Comparison of ENCODE assay signal across 8 cellular contexts in the genomic region with DNA sequence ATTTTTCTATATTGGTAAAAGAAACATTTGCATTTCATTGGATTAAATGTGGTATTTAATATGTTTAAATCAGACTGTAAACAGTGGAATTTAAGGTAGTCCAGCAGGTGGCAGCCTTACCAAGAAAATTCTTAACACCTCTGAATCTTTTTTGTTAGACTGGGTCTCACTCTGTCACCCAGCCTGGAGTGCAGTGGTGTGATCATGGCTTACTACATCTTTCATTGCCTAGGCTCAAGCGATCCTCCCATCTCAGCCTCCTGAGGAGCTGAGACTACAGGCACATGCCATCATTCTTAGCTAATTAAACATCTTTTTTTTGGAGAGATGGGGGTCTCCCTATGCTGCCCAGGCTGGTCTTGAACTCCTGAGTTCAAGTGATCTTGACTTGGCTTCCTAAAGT.
A peak's percentile ranks its signal among the peaks of the same experiment; 100 is the strongest.
DNase-seq lines count a peak whose midpoint lies in the region; ATAC-seq and TF ChIP-seq lines count a peak whose summit lies in the region.

No MANE protein-coding gene starts in this region.

- peak; percentile 64 for TF ChIP-seq CTCF in lower lobe of right lung (IDR thresholded peaks at IDR 0.05)

- no peaks in the 10 kb centered on the region for H3K9me3 Mint-ChIP-seq in stimulated activated naive CD8-positive, alpha-beta T cell treated with anti-CD3 and anti-CD28 coated beads, Interleukin-15, amount 100 ng/mL, for 72 hours

- H3K27ac ChIP-seq in lower lobe of right lung: no peak overlapping the region

- no peak overlapping the region for H3K4me3 ChIP-seq in lower lobe of right lung

- H3K36me3 ChIP-seq in lower lobe of right lung: no peaks in the 10 kb centered on the region

- H3K27ac Mint-ChIP-seq in stimulated activated naive CD8-positive, alpha-beta T cell treated with anti-CD3 and anti-CD28 coated beads, Interleukin-15, amount 100 ng/mL, for 72 hours: no peak overlapping the region

- H3K27me3 ChIP-seq in lower lobe of right lung (ENCODE audit: low read depth): no peaks in the 10 kb centered on the region

- H3K27me3 Mint-ChIP-seq in stimulated activated naive CD8-positive, alpha-beta T cell treated with anti-CD3 and anti-CD28 coated beads, Interleukin-15, amount 100 ng/mL, for 72 hours: no peaks in the 10 kb centered on the region

- intact Hi-C loops in lower lobe of right lung (cut with DNase I): loop anchor here (5.0 kb wide), 1 partner anchor 484 kb away; no protein-coding TSS in a partner anchor

- H3K4me1 ChIP-seq in lower lobe of right lung: no peaks in the 10 kb centered on the region

- DNase-seq in NCI-H524 (lab: John Stamatoyannopoulos, UW): peak; percentile 7 to 53
- DNase-seq in NCI-H524 treated with DMSO at 0.1 percent for 48 hours (lab: John Stamatoyannopoulos, UW): no peak
- peak; percentile 22 for DNase-seq in MV-4-11 (lab: John Stamatoyannopoulos, UW)
- DNase-seq in T follicular helper cell (ENCODE audit: low read depth): peak; percentile 18
- DNase-seq in central memory CD4-positive, alpha-beta T cell: peak; percentile 26
- DNase-seq in lower lobe of right lung: no peak
- DNase-seq in stimulated activated naive CD8-positive, alpha-beta T cell treated with anti-CD3 and anti-CD28 coated beads, Interleukin-15, amount 100 ng/mL, for 72 hours: peak; percentile 20 to 26

- no peak overlapping the region for H3K4me3 Mint-ChIP-seq in stimulated activated naive CD8-positive, alpha-beta T cell treated with anti-CD3 and anti-CD28 coated beads, Interleukin-15, amount 100 ng/mL, for 72 hours

- no peaks in the 10 kb centered on the region for H3K9me3 ChIP-seq in lower lobe of right lung

- ATAC-seq in lower lobe of right lung: peak; percentile 52 to 57
- peak; percentile 70 for ATAC-seq in stimulated activated naive CD8-positive, alpha-beta T cell treated with anti-CD3 and anti-CD28 coated beads, Interleukin-15, amount 100 ng/mL, for 72 hours
- no peak for ATAC-seq in HG03175 (IDR thresholded peaks at IDR 0.05; ENCODE audit: unreplicated experiment)

- H3K4me1 Mint-ChIP-seq in stimulated activated naive CD8-positive, alpha-beta T cell treated with anti-CD3 and anti-CD28 coated beads, Interleukin-15, amount 100 ng/mL, for 72 hours: no peaks in the 10 kb centered on the region

Comparison
In these comparisons a context has a peak if more than half of its experiments do, and no peak if none do; other contexts are left out.
1. DNase-seq: peak in NCI-H524 (2 of 2), MV-4-11 (single experiment), T follicular helper cell (single experiment), central memory CD4-positive, alpha-beta T cell (single experiment) and stimulated activated naive CD8-positive, alpha-beta T cell treated with anti-CD3 and anti-CD28 coated beads, Interleukin-15, amount 100 ng/mL, for 72 hours (2 of 2); none in NCI-H524 treated with DMSO at 0.1 percent for 48 hours (single experiment) and lower lobe of right lung (single experiment).